In the genomic region with DNA sequence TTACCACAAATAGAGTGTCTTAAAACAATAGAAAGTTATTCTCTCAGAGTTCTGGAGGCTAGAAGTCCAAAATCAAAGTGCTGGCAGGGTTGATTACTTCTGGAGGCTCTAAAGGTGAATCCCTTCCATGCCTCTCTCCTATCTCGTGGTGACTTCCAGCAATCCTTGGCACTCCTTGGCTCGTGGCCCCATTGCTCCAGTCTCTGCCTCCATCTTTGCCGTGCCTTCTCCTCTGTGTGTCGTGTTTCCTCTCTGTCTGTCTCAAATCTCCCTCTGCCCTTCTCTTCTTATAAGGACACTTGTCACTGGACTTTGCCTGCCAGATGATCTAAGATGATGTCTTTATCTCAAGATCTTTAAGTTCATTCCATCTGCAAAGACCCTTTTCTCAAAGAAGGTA, we compare ENCODE assay signal across 18 cellular contexts. TPM values are rescaled to one million over a fixed set of nuclear protein-coding genes. Genes with fewer than 3 reads are reported as not detected.
DNase-seq lines count a peak whose midpoint lies in the region; ATAC-seq lines count a peak whose summit lies in the region.
"Had no signal": no experiment of that assay in that cellular context is flagged by ENCODE, and none has a peak within 500 bp of the region (broad histone marks: within the 10 kb centered on the region; RNA-seq: fewer than 3 reads in every experiment).

No MANE protein-coding gene starts in this region.

- H3K27ac Mint-ChIP-seq in activated CD4-positive, alpha-beta T cell treated with anti-CD3 and anti-CD28 coated beads, Interleukin-2, amount 10 ng/mL, durations not matched to agents 24 days and 14 days, result peak overlapping the region; percentile 59
- H3K27ac Mint-ChIP-seq in activated naive CD8-positive, alpha-beta T cell, result peak overlapping the region; percentile 22
- H3K27ac Mint-ChIP-seq in activated naive CD8-positive, alpha-beta T cell treated with anti-CD3 and anti-CD28 coated beads, Interleukin-2, amount 50 U/mL, for 24 hours, result no peak overlapping the region
- peak overlapping the region; percentile 2 for H3K27ac Mint-ChIP-seq in activated T-helper 1 cell treated with anti-CD3 and anti-CD28 coated beads, Interleukin-12 subunit alpha, Interleukin-12 subunit beta, Interleukin-2, Interleukin-4 antibody, amounts not matched to agents 30 ng/mL and 10 ng/mL and 1 ng/mL, durations not matched to agents 14 hours and 24 hours and 36 hours
- H3K27ac Mint-ChIP-seq: B cell; CD4-positive, alpha-beta T cell; GM23338 had no signal

- H3K4me1 ChIP-seq in BLaER1 treated with 17β-estradiol and CSF1 and Interleukin-3, amounts not matched to agents 10 nM and 100 nM, result peaks cover 32 to 55% (median 46%) of the 10 kb centered on the region in 10 experiments

- no peaks in the 10 kb centered on the region for H3K27me3 Mint-ChIP-seq in activated CD4-positive, alpha-beta T cell treated with anti-CD3 and anti-CD28 coated beads, Interleukin-2, amount 10 ng/mL, durations not matched to agents 24 days and 14 days
- H3K27me3 Mint-ChIP-seq in activated naive CD8-positive, alpha-beta T cell, result no peaks in the 10 kb centered on the region
- H3K27me3 Mint-ChIP-seq in activated naive CD8-positive, alpha-beta T cell treated with anti-CD3 and anti-CD28 coated beads, Interleukin-2, amount 50 U/mL, for 24 hours, result peaks cover 12% of the 10 kb centered on the region
- peaks cover 2% of the 10 kb centered on the region for H3K27me3 Mint-ChIP-seq in activated T-helper 1 cell treated with anti-CD3 and anti-CD28 coated beads, Interleukin-12 subunit alpha, Interleukin-12 subunit beta, Interleukin-2, Interleukin-4 antibody, amounts not matched to agents 30 ng/mL and 10 ng/mL and 1 ng/mL, durations not matched to agents 14 hours and 24 hours and 36 hours (ENCODE audit: insufficient read depth)
- H3K27me3 Mint-ChIP-seq: CD4-positive, alpha-beta T cell had no signal

- H3K27me3 ChIP-seq in BLaER1 treated with 17β-estradiol and CSF1 and Interleukin-3, amounts not matched to agents 10 nM and 100 nM, result no peaks in the 10 kb centered on the region

- peaks cover 0 to 13% (median 7%) of the 10 kb centered on the region in 11 experiments; a peak in 7 of 22 replicates for H3K9me3 ChIP-seq in BLaER1 treated with 17β-estradiol and CSF1 and Interleukin-3, amounts not matched to agents 10 nM and 100 nM (replicated peaks in 1 of 11)
- H3K9me3 ChIP-seq: Caco-2 had no signal

- intact Hi-C loops in activated CD4-positive, alpha-beta T cell treated with anti-CD3 and anti-CD28 coated beads, Interleukin-2, amount 10 ng/mL, durations not matched to agents 24 days and 14 days (cut with micrococcal nuclease), result no loop called here
- intact Hi-C loops in activated T-helper 1 cell treated with anti-CD3 and anti-CD28 coated beads, Interleukin-12 subunit alpha, Interleukin-12 subunit beta, Interleukin-2, Interleukin-4 antibody, amounts not matched to agents 30 ng/mL and 10 ng/mL and 1 ng/mL, durations not matched to agents 14 hours and 24 hours and 36 hours (cut with micrococcal nuclease), result no loop called here

- H3K36me3 Mint-ChIP-seq in activated CD4-positive, alpha-beta T cell treated with anti-CD3 and anti-CD28 coated beads, Interleukin-2, amount 10 ng/mL, durations not matched to agents 24 days and 14 days (ENCODE audit: low read depth), result peaks cover 2% of the 10 kb centered on the region
- H3K36me3 Mint-ChIP-seq in activated naive CD8-positive, alpha-beta T cell, result peaks cover 1% of the 10 kb centered on the region
- no peaks in the 10 kb centered on the region for H3K36me3 Mint-ChIP-seq in activated naive CD8-positive, alpha-beta T cell treated with anti-CD3 and anti-CD28 coated beads, Interleukin-2, amount 50 U/mL, for 24 hours (ENCODE audit: low read depth)
- peaks cover 9% of the 10 kb centered on the region for H3K36me3 Mint-ChIP-seq in activated T-helper 1 cell treated with anti-CD3 and anti-CD28 coated beads, Interleukin-12 subunit alpha, Interleukin-12 subunit beta, Interleukin-2, Interleukin-4 antibody, amounts not matched to agents 30 ng/mL and 10 ng/mL and 1 ng/mL, durations not matched to agents 14 hours and 24 hours and 36 hours (ENCODE audit: low read depth)

- ATAC-seq in activated naive CD8-positive, alpha-beta T cell treated with anti-CD3 and anti-CD28 coated beads, Interleukin-2, amount 50 U/mL, for 24 hours, result no peak
- ATAC-seq: GM23338 had no signal

- H4K20me1 ChIP-seq in BLaER1 treated with 17β-estradiol and CSF1 and Interleukin-3, amounts not matched to agents 10 nM and 100 nM, result no peaks in the 10 kb centered on the region

- no peaks in the 10 kb centered on the region for H3K36me3 ChIP-seq in BLaER1 treated with 17β-estradiol and CSF1 and Interleukin-3, amounts not matched to agents 10 nM and 100 nM

- H3K9me3 Mint-ChIP-seq in activated CD4-positive, alpha-beta T cell treated with anti-CD3 and anti-CD28 coated beads, Interleukin-2, amount 10 ng/mL, durations not matched to agents 24 days and 14 days, result peaks cover 9% of the 10 kb centered on the region
- H3K9me3 Mint-ChIP-seq in activated naive CD8-positive, alpha-beta T cell (ENCODE audit: low read depth), result no peaks in the 10 kb centered on the region
- peaks cover 4% of the 10 kb centered on the region for H3K9me3 Mint-ChIP-seq in activated naive CD8-positive, alpha-beta T cell treated with anti-CD3 and anti-CD28 coated beads, Interleukin-2, amount 50 U/mL, for 24 hours
- H3K9me3 Mint-ChIP-seq in activated T-helper 1 cell treated with anti-CD3 and anti-CD28 coated beads, Interleukin-12 subunit alpha, Interleukin-12 subunit beta, Interleukin-2, Interleukin-4 antibody, amounts not matched to agents 30 ng/mL and 10 ng/mL and 1 ng/mL, durations not matched to agents 14 hours and 24 hours and 36 hours, result peaks cover 24% of the 10 kb centered on the region
- H3K9me3 Mint-ChIP-seq: CD4-positive, alpha-beta T cell had no signal

- no peak overlapping the region for H3K4me3 ChIP-seq in BLaER1 treated with 17β-estradiol and CSF1 and Interleukin-3, amounts not matched to agents 10 nM and 100 nM
- H3K4me3 ChIP-seq: GM23338 had no signal

- no peak overlapping the region for H3K9ac ChIP-seq in BLaER1 treated with 17β-estradiol and CSF1 and Interleukin-3, amounts not matched to agents 10 nM and 100 nM

- H3K4me3 Mint-ChIP-seq in activated CD4-positive, alpha-beta T cell treated with anti-CD3 and anti-CD28 coated beads, Interleukin-2, amount 10 ng/mL, durations not matched to agents 24 days and 14 days, result peak overlapping the region; percentile 13
- H3K4me3 Mint-ChIP-seq in activated naive CD8-positive, alpha-beta T cell, result no peak overlapping the region
- H3K4me3 Mint-ChIP-seq in activated naive CD8-positive, alpha-beta T cell treated with anti-CD3 and anti-CD28 coated beads, Interleukin-2, amount 50 U/mL, for 24 hours, result no peak overlapping the region
- H3K4me3 Mint-ChIP-seq in activated T-helper 1 cell treated with anti-CD3 and anti-CD28 coated beads, Interleukin-12 subunit alpha, Interleukin-12 subunit beta, Interleukin-2, Interleukin-4 antibody, amounts not matched to agents 30 ng/mL and 10 ng/mL and 1 ng/mL, durations not matched to agents 14 hours and 24 hours and 36 hours, result no peak overlapping the region
- H3K4me3 Mint-ChIP-seq: B cell; CD4-positive, alpha-beta T cell; GM23338 had no signal

- peak; percentile 56 for DNase-seq in activated CD4-positive, alpha-beta T cell treated with anti-CD3 and anti-CD28 coated beads, Interleukin-2, amount 10 ng/mL, durations not matched to agents 24 days and 14 days
- no peak for DNase-seq in activated CD4-positive, alpha-beta T cell treated with anti-CD3 and anti-CD28 coated beads, Interleukin-2, amount 50 U/mL, for 4 hours
- DNase-seq in activated naive CD8-positive, alpha-beta T cell treated with anti-CD3 and anti-CD28 coated beads, Interleukin-2, amount 50 U/mL, for 24 hours, result no peak
- DNase-seq in activated T-helper 1 cell treated with anti-CD3 and anti-CD28 coated beads, Interleukin-12 subunit alpha, Interleukin-12 subunit beta, Interleukin-2, Interleukin-4 antibody, amounts not matched to agents 30 ng/mL and 10 ng/mL and 1 ng/mL, durations not matched to agents 14 hours and 24 hours and 36 hours (ENCODE audit: low spot score), result no peak
- DNase-seq in T1000 (lab: John Stamatoyannopoulos, UW), result no peak
- DNase-seq: Caco-2; CD4-positive, alpha-beta T cell; DMS79; GDM1; HCEC 1CT had no signal

- H3K4me2 ChIP-seq in BLaER1 treated with 17β-estradiol and CSF1 and Interleukin-3, amounts not matched to agents 10 nM and 100 nM, result peak overlapping the region; percentile 14 to 96 (median 88); a peak in 21 of 22 replicates
- H3K4me2 ChIP-seq: GM23338 had no signal

- no peak overlapping the region for H3K27ac ChIP-seq in BLaER1 treated with 17β-estradiol and CSF1 and Interleukin-3, amounts not matched to agents 10 nM and 100 nM
- H3K27ac ChIP-seq: C4-2B, HL-60 had no signal

- peaks cover 46% of the 10 kb centered on the region for H3K4me1 Mint-ChIP-seq in activated CD4-positive, alpha-beta T cell treated with anti-CD3 and anti-CD28 coated beads, Interleukin-2, amount 10 ng/mL, durations not matched to agents 24 days and 14 days
- H3K4me1 Mint-ChIP-seq in activated naive CD8-positive, alpha-beta T cell (ENCODE audit: low read depth), result peaks cover 27% of the 10 kb centered on the region
- peaks cover 35% of the 10 kb centered on the region for H3K4me1 Mint-ChIP-seq in activated naive CD8-positive, alpha-beta T cell treated with anti-CD3 and anti-CD28 coated beads, Interleukin-2, amount 50 U/mL, for 24 hours
- H3K4me1 Mint-ChIP-seq in activated T-helper 1 cell treated with anti-CD3 and anti-CD28 coated beads, Interleukin-12 subunit alpha, Interleukin-12 subunit beta, Interleukin-2, Interleukin-4 antibody, amounts not matched to agents 30 ng/mL and 10 ng/mL and 1 ng/mL, durations not matched to agents 14 hours and 24 hours and 36 hours (ENCODE audit: low read depth), result peaks cover 63% of the 10 kb centered on the region
- H3K4me1 Mint-ChIP-seq: GM23338 had no signal

RNA-seq across cellular contexts. Expression of a gene that starts 10.6 kb away (rescaled TPM):
- 0.61 and 1.2 TPM in 2 replicates for total RNA-seq in activated CD4-positive, alpha-beta T cell treated with anti-CD3 and anti-CD28 coated beads, Interleukin-2, amount 10 ng/mL, durations not matched to agents 24 days and 14 days
- 2.5 and 3.4 TPM in 2 replicates for total RNA-seq in activated T-helper 1 cell treated with anti-CD3 and anti-CD28 coated beads, Interleukin-12 subunit alpha, Interleukin-12 subunit beta, Interleukin-2, Interleukin-4 antibody, amounts not matched to agents 30 ng/mL and 10 ng/mL and 1 ng/mL, durations not matched to agents 14 hours and 24 hours and 36 hours
- total RNA-seq: A172; B cell; Caco-2; CD4-positive, alpha-beta T cell; GM23338; HT1080 had no signal
